ENCODE assay signal across 17 cellular contexts in genomic region chr1:160398823-160399222, GRCh38. TPM values are rescaled to one million over a fixed set of nuclear protein-coding genes. Genes with fewer than 3 reads are reported as not detected.
DNase-seq lines count a peak whose midpoint lies in the region; TF ChIP-seq lines count a peak whose summit lies in the region.
"Had no signal": no experiment of that assay in that cellular context is flagged by ENCODE, and none has a peak within 500 bp of the region (broad histone marks: within the 10 kb centered on the region; RNA-seq: fewer than 3 reads in every experiment).

No MANE protein-coding gene starts in this region.

- H3K23me2 ChIP-seq in H9 (ENCODE audit: insufficient read length, low read depth, low read length, poor library complexity, severe bottlenecking): peaks cover 17% of the 10 kb centered on the region

- TF ChIP-seq EP300 in stomach (IDR thresholded peaks at IDR 0.05): no peak

- no peaks in the 10 kb centered on the region for H3K79me1 ChIP-seq in H9 (ENCODE audit: insufficient read depth, low read depth, low read length, poor library complexity, severe bottlenecking)

- no peak overlapping the region for H3K4me3 ChIP-seq in NT2/D1 (ENCODE audit: insufficient read length, low read depth)
- no peak overlapping the region for H3K4me3 ChIP-seq in epithelial cell of esophagus (ENCODE audit: low read length)
- no peak overlapping the region for H3K4me3 ChIP-seq in stomach
- H3K4me3 ChIP-seq: lung, tibial nerve had no signal

- peak overlapping the region; percentile 60 to 78; a peak in 4 of 5 replicates for H3K4me3 Mint-ChIP-seq in H9
- H3K4me3 Mint-ChIP-seq in nephron progenitor cell: peak overlapping the region; percentile 79

- H3K56ac ChIP-seq in H9 (ENCODE audit: insufficient read length, low read depth, low read length): no peak overlapping the region

- no peak overlapping the region for H3K14ac ChIP-seq in H9 (ENCODE audit: insufficient read depth, low read length)

- TF ChIP-seq POLR2A in stomach (IDR thresholded peaks at IDR 0.05): no peak

- H3K9me3 ChIP-seq in H9 (ENCODE audit: control insufficient read depth, low read depth, low read length) (no peaks in the 10 kb centered on the region), NT2/D1 (ENCODE audit: insufficient read depth, low read length) (no peaks in the 10 kb centered on the region), stomach (no peaks in the 10 kb centered on the region)
- H3K9me3 ChIP-seq: sigmoid colon, tibial nerve had no signal

- peak overlapping the region in 2 of 3 experiments; percentile 11 to 97; a peak in 2 of 7 replicates for H3K27ac Mint-ChIP-seq in H9
- no peak overlapping the region for H3K27ac Mint-ChIP-seq in nephron progenitor cell
- H3K27ac Mint-ChIP-seq: CD14-positive monocyte had no signal

- no peaks in the 10 kb centered on the region for H4K20me1 ChIP-seq in H9 (ENCODE audit: control insufficient read depth, insufficient read depth, insufficient read length)

- H2BK120ac ChIP-seq in H9 (ENCODE audit: low read depth, low read length, poor library complexity, severe bottlenecking): no peak overlapping the region

- H2BK20ac ChIP-seq in H9 (ENCODE audit: low read depth, low read length, poor library complexity, severe bottlenecking): no peak overlapping the region

- H4K8ac ChIP-seq in H9 (replicated peaks; ENCODE audit: insufficient read length, low read depth, low read length): no peak overlapping the region

- H3K27me3 ChIP-seq in H9 (ENCODE audit: insufficient read depth, low read length): no peaks in the 10 kb centered on the region
- H3K27me3 ChIP-seq in NT2/D1 (ENCODE audit: insufficient read depth, insufficient read length): no peaks in the 10 kb centered on the region
- H3K27me3 ChIP-seq in stomach: peaks cover 0 to 19% (median 7%) of the 10 kb centered on the region in 3 donors
- H3K27me3 ChIP-seq: sigmoid colon, tibial nerve had no signal

- DNase-seq in H9 (no peak), NT2/D1 (ENCODE audit: low read depth, low spot score) (no peak), epithelial cell of esophagus (ENCODE audit: low read depth) (peak; percentile 76), nephron progenitor cell (no peak), DMS153 treated with DMSO at 0.1 percent for 48 hours (lab: John Stamatoyannopoulos, UW; ENCODE audit: unreplicated experiment) (no peak), retina (no peak), stomach (no peak), NCI-H146 treated with DMSO at 0.1 percent for 48 hours (lab: John Stamatoyannopoulos, UW; ENCODE audit: unreplicated experiment) (no peak)
- DNase-seq: activated naive CD4-positive, alpha-beta T cell; effector memory CD4-positive, alpha-beta T cell; MV-4-11; NCI-H2081; NCI-H69; sigmoid colon had no signal

- no peak overlapping the region for H4K91ac ChIP-seq in H9 (ENCODE audit: insufficient read length, low read depth, low read length)

- H2BK12ac ChIP-seq in H9 (ENCODE audit: insufficient read length, low read depth, low read length): no peak overlapping the region

- H3K27ac ChIP-seq in H9 (ENCODE audit: insufficient read length, low read depth, low read length) (no peak overlapping the region), stomach (no peak overlapping the region)

- peaks cover 15% of the 10 kb centered on the region; the same call in 1 of the 2 replicates for H3K79me2 ChIP-seq in H9 (ENCODE audit: insufficient read depth, low read length)

- no peak overlapping the region for H4K5ac ChIP-seq in H9 (ENCODE audit: insufficient read length, low read depth, low read length)

- H3K4me1 ChIP-seq in H9 (ENCODE audit: insufficient read depth, low read length): peaks cover 23% of the 10 kb centered on the region; the same call in 1 of the 2 replicates
- peaks cover 23% of the 10 kb centered on the region for H3K4me1 ChIP-seq in NT2/D1 (ENCODE audit: insufficient read depth, insufficient read length)
- H3K4me1 ChIP-seq in stomach: peaks cover 9 to 32% (median 28%) of the 10 kb centered on the region in 4 donors

- H3K27me3 Mint-ChIP-seq in H9 (ENCODE audit: low read depth) (no peaks in the 10 kb centered on the region; the same call in 1 of the 2 replicates), nephron progenitor cell (ENCODE audit: low read depth, poor library complexity) (no peaks in the 10 kb centered on the region)

- H3K9me3 Mint-ChIP-seq in H9 (no peaks in the 10 kb centered on the region), nephron progenitor cell (no peaks in the 10 kb centered on the region)

- no CpG with 5 or more reads among the region's 4 CpGs for WGBS in H9 (ENCODE audit: extremely low coverage, insufficient read length, low lambda C conversion rate)
- WGBS in stomach, 5 donors: 68 to 85% (median 79%) methylated on average over 4 of the region's 4 CpGs

- no peak overlapping the region for H2AK5ac ChIP-seq in H9 (ENCODE audit: insufficient read length, low read length)

- intact Hi-C loops in stomach (cut with DNase I; ENCODE audit: low total_unique reads): no loop called here

- H2BK5ac ChIP-seq in H9 (ENCODE audit: insufficient read length, low read length): no peak overlapping the region

- H3K23ac ChIP-seq in H9 (ENCODE audit: insufficient read length, low read depth, low read length): no peak overlapping the region

- H3K18ac ChIP-seq in H9 (ENCODE audit: insufficient read length, low read depth, low read length): no peak overlapping the region

- H2AFZ ChIP-seq in H9 (ENCODE audit: low read length): no peak overlapping the region

- H3K36me3 Mint-ChIP-seq in H9 (ENCODE audit: insufficient read depth in 1 of 3, low read depth in 3 of 3) (peaks cover 0 to 3% (median 0%) of the 10 kb centered on the region in 3 experiments; a peak in 1 of 7 replicates), nephron progenitor cell (ENCODE audit: low read depth) (no peaks in the 10 kb centered on the region)

- TF ChIP-seq CTCF in H9 (conservative IDR thresholded peaks at IDR 0.05) (no peak), epithelial cell of esophagus (IDR thresholded peaks at IDR 0.05; ENCODE audit: insufficient read depth, low read depth, low read length, missing control alignments) (no peak), nephron progenitor cell (IDR thresholded peaks at IDR 0.05) (no peak), stomach (IDR thresholded peaks at IDR 0.05) (no peak)

- peaks cover 6% of the 10 kb centered on the region for H3K36me3 ChIP-seq in NT2/D1 (ENCODE audit: insufficient read depth, insufficient read length, low read length)
- no peaks in the 10 kb centered on the region for H3K36me3 ChIP-seq in stomach
- H3K36me3 ChIP-seq: sigmoid colon, tibial nerve had no signal

- H3K9ac ChIP-seq in H9 (ENCODE audit: extremely low read depth, insufficient read length, low read length) (no peak overlapping the region), NT2/D1 (ENCODE audit: insufficient read length, low read depth) (peak overlapping the region; percentile 90)

- peak overlapping the region; percentile 74 for H3K4me2 ChIP-seq in H9 (ENCODE audit: insufficient read depth, insufficient read length, low read length)

- no peak overlapping the region for H3T11ph ChIP-seq in H9 (ENCODE audit: low read length)

- no peak overlapping the region for H3K4ac ChIP-seq in H9 (ENCODE audit: low read depth, low read length)

- H3K4me1 Mint-ChIP-seq in H9 (peaks cover 44 to 45% of the 10 kb centered on the region in 2 experiments), nephron progenitor cell (peaks cover 51% of the 10 kb centered on the region)

- no peak overlapping the region for H2BK15ac ChIP-seq in H9 (ENCODE audit: low read depth, low read length)

RNA-seq across cellular contexts. Expression of gene VANGL2, which starts 1.5 kb away (rescaled TPM):
- 57.7 and 58.5 TPM in 2 replicates for total RNA-seq in H9 (2021)
- total RNA-seq in stomach: 1 to 10 TPM in 4 of 5 donors, under 1 TPM in 1; 0.45 to 7.4 (median 4.4) TPM
- polyA plus RNA-seq in stomach: 1 to 10 TPM in 2 of 3 donors, under 1 TPM in 1; 0.46 to 4.2 (median 1.5) TPM
- polyA plus RNA-seq: CD14-positive monocyte had no signal

RNA-seq across cellular contexts. Expression of gene NHLH1, which starts 32.0 kb away (rescaled TPM):
- total RNA-seq in H9 (2021): 1.3 and 1.5 TPM in 2 replicates
- total RNA-seq in stomach: not detected
- under 1 TPM in 1 of 3 donors, not detected in 2; 0.08 TPM for polyA plus RNA-seq in stomach
- total RNA-seq: tibial nerve had no signal
- polyA plus RNA-seq: CD14-positive monocyte had no signal

RNA-seq across cellular contexts. Expression of gene NCSTN, which starts 55.6 kb away (rescaled TPM):
- total RNA-seq in H9 (2021) (67.8 and 69.3 TPM in 2 replicates), stomach (100 to 1,000 TPM in 1 of 5 donors, 10 to 100 TPM in 4; 18.2 to 123 (median 71.0) TPM)
- 10 to 100 TPM; 14.5 to 37.0 (median 34.6) TPM for polyA plus RNA-seq in stomach

RNA-seq across cellular contexts. Expression of gene COPA, which starts 55.8 kb away (rescaled TPM):
- total RNA-seq in H9 (2021) (118 TPM in 2 replicates), stomach (100 to 1,000 TPM in 4 of 5 donors, 10 to 100 TPM in 1; 64.8 to 243 (median 124) TPM)
- polyA plus RNA-seq in stomach: 10 to 100 TPM; 42.4 to 57.0 (median 49.2) TPM
